In genomic region chr12:107109726-107110518, GRCh38 we compare ENCODE assay signal across 23 cellular contexts. TPM values are rescaled to one million over a fixed set of nuclear protein-coding genes. Genes with fewer than 3 reads are reported as not detected.
DNase-seq lines count a peak whose midpoint lies in the region; ATAC-seq and TF ChIP-seq lines count a peak whose summit lies in the region.
"Had no signal": no experiment of that assay in that cellular context is flagged by ENCODE, and none has a peak within 500 bp of the region (broad histone marks: within the 10 kb centered on the region; RNA-seq: fewer than 3 reads in every experiment).

No MANE protein-coding gene starts in this region.

- H3F3A ChIP-seq in Loucy (ENCODE audit: low read depth) = no peaks in the 10 kb centered on the region

- H3K27me3 ChIP-seq in Loucy (ENCODE audit: insufficient read depth, low read length, poor library complexity, severe bottlenecking) (no peaks in the 10 kb centered on the region), psoas muscle (ENCODE audit: insufficient read depth in 3 of 3, low read length in 2 of 3) (peaks cover 0 to 2% (median 0%) of the 10 kb centered on the region in 3 donors)
- H3K27me3 ChIP-seq: ovary, testis had no signal

- ATAC-seq in psoas muscle = peak in 1 of 4 donors; percentile 10
- no peak for ATAC-seq in GM21423 (IDR thresholded peaks at IDR 0.05; ENCODE audit: unreplicated experiment)
- ATAC-seq: lower lobe of right lung; stimulated activated effector memory CD8-positive, alpha-beta T cell treated with anti-CD3 and anti-CD28 coated beads, Interleukin-12 subunit alpha, Interleukin-12 subunit beta, amount 100 ng/mL, for 72 hours had no signal

- peak overlapping the region; percentile 40; the same call in 1 of the 2 replicates for H2AFZ ChIP-seq in Loucy (ENCODE audit: low read length)

- H3K4me1 ChIP-seq in Loucy (ENCODE audit: insufficient read depth, low read length, poor library complexity, severe bottlenecking) = no peaks in the 10 kb centered on the region
- H3K4me1 ChIP-seq in psoas muscle = no peaks in the 10 kb centered on the region
- H3K4me1 ChIP-seq: lower lobe of right lung, testis had no signal

- H3K9me2 ChIP-seq in Loucy (replicated peaks; ENCODE audit: low read depth, low read length) = no peaks in the 10 kb centered on the region

- H3K9ac ChIP-seq in Loucy (ENCODE audit: low read depth, low read length, poor library complexity, severe bottlenecking) = no peak overlapping the region

- H3K9me3 ChIP-seq in Loucy (ENCODE audit: insufficient read depth, low read depth, low read length) = no peaks in the 10 kb centered on the region
- H3K9me3 ChIP-seq in psoas muscle = no peaks in the 10 kb centered on the region
- H3K9me3 ChIP-seq: lower lobe of right lung, ovary, testis had no signal

- no peaks in the 10 kb centered on the region for H4K20me1 ChIP-seq in Loucy (ENCODE audit: insufficient read depth, low read length, poor library complexity, severe bottlenecking)

- no peaks in the 10 kb centered on the region for H3K79me2 ChIP-seq in Loucy (ENCODE audit: insufficient read depth, low read length)

- no peaks in the 10 kb centered on the region for H3K36me3 ChIP-seq in Loucy (ENCODE audit: insufficient read depth, low read length)
- H3K36me3 ChIP-seq in psoas muscle (ENCODE audit: insufficient read depth in 1 of 2, low read depth in 1 of 2) = no peaks in the 10 kb centered on the region
- H3K36me3 ChIP-seq: lower lobe of right lung, ovary had no signal

- H3K4me3 ChIP-seq in Loucy (ENCODE audit: low read length, poor library complexity, severe bottlenecking) = no peak overlapping the region
- no peak overlapping the region for H3K4me3 ChIP-seq in astrocyte of the spinal cord (ENCODE audit: low read depth, low read length)
- peak overlapping the region; percentile 31 for H3K4me3 ChIP-seq in fibroblast of villous mesenchyme (ENCODE audit: low read depth, low read length)
- H3K4me3 ChIP-seq in psoas muscle = peak overlapping the region; percentile 22
- H3K4me3 ChIP-seq: lower lobe of right lung, ovary, testis had no signal

- TF ChIP-seq CTCF in Loucy (conservative IDR thresholded peaks at IDR 0.05; ENCODE audit: low read length) (no peak), astrocyte of the spinal cord (IDR thresholded peaks at IDR 0.05; ENCODE audit: low read depth, low read length) (no peak), fibroblast of villous mesenchyme (IDR thresholded peaks at IDR 0.05; ENCODE audit: insufficient read depth, low read depth, low read length) (no peak), psoas muscle (IDR thresholded peaks at IDR 0.05) (no peak)

- H3K4me2 ChIP-seq in Loucy (ENCODE audit: low read depth, low read length, poor library complexity, severe bottlenecking) = no peak overlapping the region

- intact Hi-C loops in psoas muscle (cut with DNase I) = loop anchor here in 1 of 2 donors (10.0 kb wide), 1 partner anchor 725 kb away; no protein-coding TSS in a partner anchor

- in situ Hi-C loops in astrocyte of the spinal cord (cut with HindIII; ENCODE audit: low sequenced_read_pairs) = no loop called here

- 50 to 60% (median 50%) methylated on average over 12 of the region's 12 CpGs for WGBS in psoas muscle, 3 donors

- peak; percentile 14 for DNase-seq in astrocyte of the spinal cord (ENCODE audit: low read depth, low spot score)
- no peak for DNase-seq in fibroblast of villous mesenchyme (ENCODE audit: low read depth)
- no peak for DNase-seq in psoas muscle
- no peak for DNase-seq in LoVo (ENCODE audit: low spot score)
- DNase-seq in SHP77 treated with DMSO at 0.1 percent for 48 hours (lab: John Stamatoyannopoulos, UW) = no peak
- DNase-seq: activated CD4-positive, alpha-beta memory T cell treated with anti-CD3 and anti-CD28 coated beads for 36 hours; activated CD4-positive, CD25-positive, alpha-beta regulatory T cell; activated gamma-delta T cell treated with Interleukin-2 at 50 U/mL for 16 hours; amniotic stem cell; CD8-positive, alpha-beta memory T cell; cerebellar nuclear complex; DND-41; effector memory CD4-positive, alpha-beta T cell; head of caudate nucleus; KBM-7; lower lobe of right lung; NCI-H187 treated with DMSO at 0.1 percent for 48 hours; NCI-H226; ovary; testis had no signal

- H3K27ac ChIP-seq in psoas muscle = no peak overlapping the region
- H3K27ac ChIP-seq: lower lobe of right lung, ovary, testis had no signal

RNA-seq across cellular contexts. Expression of gene CRY1, which starts 16.6 kb away (rescaled TPM):
- 25.4 and 25.5 TPM in 2 replicates for total RNA-seq in fibroblast of villous mesenchyme
- 10 to 100 TPM; 10.2 to 18.8 (median 12.9) TPM for total RNA-seq in psoas muscle
- polyA plus RNA-seq in psoas muscle = 10 to 100 TPM in 1 of 3 donors, 1 to 10 TPM in 2; 8.8 to 23.3 (median 9.3) TPM

Comparison
In these comparisons a context has a peak if more than half of its experiments do, and no peak if none do; other contexts are left out.
1. H3K4me3 ChIP-seq: peak in fibroblast of villous mesenchyme (single experiment) and psoas muscle (single experiment); none in Loucy (single experiment) and astrocyte of the spinal cord (single experiment).